In the genomic region with DNA sequence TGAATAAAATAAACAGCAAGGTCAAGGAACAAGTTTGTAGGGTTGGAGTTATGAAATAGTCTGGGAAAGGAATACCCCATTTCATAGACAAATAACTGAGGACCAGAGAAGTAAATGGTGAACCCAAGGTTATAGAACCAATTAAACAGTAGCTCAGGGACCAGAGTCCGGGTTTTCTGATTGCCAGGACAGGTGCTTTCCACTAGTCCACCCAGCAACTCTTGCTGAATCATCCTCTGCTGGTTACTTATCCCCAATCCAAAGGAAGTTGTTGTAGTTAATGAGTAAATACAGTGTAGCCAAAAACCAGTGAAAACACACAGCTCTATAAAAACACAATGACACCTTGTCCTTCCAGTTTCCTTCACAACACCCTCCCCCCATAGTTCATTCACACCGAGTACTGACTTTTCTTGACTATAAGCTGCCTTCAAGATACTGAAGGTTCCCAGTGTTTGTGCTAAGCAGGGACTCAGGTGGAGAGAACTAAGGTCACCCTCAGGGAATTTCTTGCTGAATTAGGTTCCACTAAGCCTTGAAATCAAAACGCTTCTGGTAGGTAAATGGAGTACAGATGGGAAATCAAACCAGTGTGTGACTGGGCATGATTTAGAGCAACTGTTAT, we compare ENCODE assay signal across 12 cellular contexts. TPM values are rescaled to one million over a fixed set of nuclear protein-coding genes. Genes with fewer than 3 reads are reported as not detected.
DNase-seq lines count a peak whose midpoint lies in the region; ATAC-seq and TF ChIP-seq lines count a peak whose summit lies in the region.
"Had no signal": no experiment of that assay in that cellular context is flagged by ENCODE, and none has a peak within 500 bp of the region (broad histone marks: within the 10 kb centered on the region; RNA-seq: fewer than 3 reads in every experiment).

No MANE protein-coding gene starts in this region.

- H3K27me3 ChIP-seq in PC-9 (ENCODE audit: insufficient read depth, low read depth) = no peaks in the 10 kb centered on the region
- no peaks in the 10 kb centered on the region for H3K27me3 ChIP-seq in CD8-positive, alpha-beta T cell (ENCODE audit: insufficient read depth, low read length)

- H3K4me3 Mint-ChIP-seq in CD8-positive, alpha-beta T cell = no peak overlapping the region

- peak overlapping the region; percentile 66; the same call in 1 of the 2 replicates for H2AFZ ChIP-seq in PC-9

- no peak overlapping the region for H3K4me3 ChIP-seq in PC-9
- no peak overlapping the region for H3K4me3 ChIP-seq in CD8-positive, alpha-beta T cell (ENCODE audit: low read depth, low read length)
- H3K4me3 ChIP-seq: K562 had no signal

- peaks cover 3% of the 10 kb centered on the region for H3K9me3 Mint-ChIP-seq in CD8-positive, alpha-beta T cell

- CTCF ChIA-PET in PC-9 (lab: Charles Lee) = no interaction called here
- CTCF ChIA-PET in CD8-positive, alpha-beta T cell (lab: Charles Lee) = no interaction called here

- TF ChIP-seq CTCF in PC-9 (conservative IDR thresholded peaks at IDR 0.05) = no peak
- TF ChIP-seq CTCF in CD8-positive, alpha-beta T cell (IDR thresholded peaks at IDR 0.05) = no peak

- H3K36me3 ChIP-seq in PC-9 (ENCODE audit: low read depth) = no peaks in the 10 kb centered on the region
- H3K36me3 ChIP-seq in CD8-positive, alpha-beta T cell (ENCODE audit: insufficient read depth, low read length) = no peaks in the 10 kb centered on the region

- BruUV-seq in PC-9 (replicated peaks; lab: Mats Ljungman, UMichigan) = no TSS peak

- H3K27ac Mint-ChIP-seq in CD8-positive, alpha-beta T cell = no peak overlapping the region

- in situ Hi-C loops in KBM-7 (cut with MboI; ENCODE audit: low pct_unique_long_range_greater_than_20kb, low sequenced_read_pairs) = no loop called here

- DNase-seq in PC-9 (no peak), renal cortical epithelial cell (ENCODE audit: low read depth) (peak; percentile 99), nucleus accumbens (lab: John Stamatoyannopoulos, UW) (no peak), KBM-7 (no peak), GM19240 (ENCODE audit: insufficient read length, low spot score) (no peak)
- DNase-seq in CD8-positive, alpha-beta T cell = no peak
- DNase-seq: NCI-H510A treated with DMSO at 0.1 percent for 48 hours, right cardiac atrium had no signal

- no peaks in the 10 kb centered on the region for H3K4me1 Mint-ChIP-seq in CD8-positive, alpha-beta T cell (ENCODE audit: low read depth)

- no peak overlapping the region for H3K27ac ChIP-seq in PC-9
- no peak overlapping the region for H3K27ac ChIP-seq in CD8-positive, alpha-beta T cell (ENCODE audit: low read depth, low read length)

- no peak overlapping the region for H3K4me2 ChIP-seq in PC-9

- no peaks in the 10 kb centered on the region for H3K79me2 ChIP-seq in PC-9 (ENCODE audit: low read depth)

- H3K4me1 ChIP-seq in PC-9 (replicated peaks; ENCODE audit: insufficient read depth) = 0 out of 2 replicates have a peak, but pooled peaks cover 4% of the 10 kb centered on the region
- no peaks in the 10 kb centered on the region for H3K4me1 ChIP-seq in CD8-positive, alpha-beta T cell (ENCODE audit: insufficient read depth, low read length)

- H4K20me1 ChIP-seq in PC-9 (ENCODE audit: insufficient read depth) = no peaks in the 10 kb centered on the region

- H3K9me2 ChIP-seq in PC-9 (ENCODE audit: insufficient read depth) = no peaks in the 10 kb centered on the region

- no peaks in the 10 kb centered on the region for H3K36me3 Mint-ChIP-seq in CD8-positive, alpha-beta T cell

- intact Hi-C loops in PC-9 (cut with micrococcal nuclease; ENCODE audit: unreplicated experiment) = no loop called here
- intact Hi-C loops in CD8-positive, alpha-beta T cell (cut with DNase I, micrococcal nuclease) = no loop called here

- peak; percentile 44 for ATAC-seq in GM19324 (IDR thresholded peaks at IDR 0.05; ENCODE audit: low FRiP score, unreplicated experiment)
- peak; percentile 44 for ATAC-seq in HG02973 (IDR thresholded peaks at IDR 0.05; ENCODE audit: unreplicated experiment)
- no peak for ATAC-seq in CD8-positive, alpha-beta T cell
- ATAC-seq: K562 had no signal

- POLR2A ChIA-PET in PC-9 (lab: Charles Lee; ENCODE audit: unreplicated experiment) = no interaction called here
- POLR2A ChIA-PET in CD8-positive, alpha-beta T cell (lab: Charles Lee) = no interaction called here

- no peaks in the 10 kb centered on the region for H3K9me3 ChIP-seq in PC-9 (ENCODE audit: insufficient read depth, low read depth)
- no peaks in the 10 kb centered on the region for H3K9me3 ChIP-seq in CD8-positive, alpha-beta T cell (ENCODE audit: low read length)

- H3K27me3 Mint-ChIP-seq in CD8-positive, alpha-beta T cell (ENCODE audit: low read depth) = no peaks in the 10 kb centered on the region

- no peaks in the 10 kb centered on the region for H3F3A ChIP-seq in PC-9 (ENCODE audit: insufficient read depth, low read depth)

RNA-seq across cellular contexts. Expression of a gene that starts 0.7 kb away (rescaled TPM):
- not detected in 2 replicates for total RNA-seq in PC-9 (2021)
- 5.9 and 16.5 TPM in 2 replicates for total RNA-seq in renal cortical epithelial cell
- total RNA-seq in CD8-positive, alpha-beta T cell = not detected
- total RNA-seq: K562, liver had no signal
